ENCODE assay signal across 3 cellular contexts in the genomic region with DNA sequence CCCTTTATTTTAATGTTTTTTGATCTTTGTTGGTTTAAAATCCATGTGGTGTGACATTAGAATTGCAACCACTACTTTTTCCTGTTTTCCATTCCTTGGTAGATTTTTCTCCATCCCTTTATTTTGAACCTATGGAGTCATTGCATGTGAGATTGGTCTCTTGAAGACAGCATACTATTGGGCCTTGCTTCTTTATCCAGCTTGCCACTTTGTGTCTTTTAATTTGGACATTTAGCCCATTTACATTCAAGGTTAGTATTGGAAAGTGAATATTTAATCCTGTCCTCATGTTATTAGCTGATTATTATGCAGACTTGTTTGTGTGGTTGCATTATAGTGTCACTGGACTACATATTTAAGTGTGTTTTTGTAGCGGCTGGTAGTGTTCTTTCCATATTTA.
"Had no signal": no experiment of that assay in that cellular context is flagged by ENCODE, and none has a peak within 500 bp of the region (broad histone marks: within the 10 kb centered on the region; RNA-seq: fewer than 3 reads in every experiment).

No MANE protein-coding gene starts in this region.

- DNase-seq: GDM1, GF-D8 had no signal

- H3K4me3 ChIP-seq: GM12878 had no signal
